Comparison of ENCODE assay signal across 1 cellular context in genomic region chr1:212737559-212737958, GRCh38.
TF ChIP-seq lines count a peak whose summit lies in the region.

No MANE protein-coding gene starts in this region.

TF ChIP-seq in SK-N-SH treated with all-trans-retinoic acid at 6 μM for 48 hours, 23 proteins besides CTCF, POLR2A, EP300 and RAD21 (continued from another document):
- TF ChIP-seq PATZ1 (CRISPR knock-in tag; IDR thresholded peaks at IDR 0.05; ENCODE audit: borderline replicate concordance): no peak
- no peak for TF ChIP-seq RARB (CRISPR knock-in tag; IDR thresholded peaks at IDR 0.05)
- no peak for TF ChIP-seq POU6F1 (CRISPR knock-in tag; IDR thresholded peaks at IDR 0.05; ENCODE audit: borderline replicate concordance, low read depth)
- no peak for TF ChIP-seq ZNF8 (CRISPR knock-in tag; IDR thresholded peaks at IDR 0.05)
- TF ChIP-seq ISL1 (CRISPR knock-in tag; IDR thresholded peaks at IDR 0.05): no peak
- TF ChIP-seq PPARA (CRISPR knock-in tag; IDR thresholded peaks at IDR 0.05; ENCODE audit: borderline replicate concordance): no peak
- no peak for TF ChIP-seq ZC3H10 (CRISPR knock-in tag; IDR thresholded peaks at IDR 0.05)
- no peak for TF ChIP-seq CSRNP3 (CRISPR knock-in tag; IDR thresholded peaks at IDR 0.05)
TF ChIP-seq in SK-N-SH treated with all-trans-retinoic acid at 6 μM for 48 hours: peak in this region for 0.
